10 cellular contexts compared by ENCODE assay signal in the genomic region with DNA sequence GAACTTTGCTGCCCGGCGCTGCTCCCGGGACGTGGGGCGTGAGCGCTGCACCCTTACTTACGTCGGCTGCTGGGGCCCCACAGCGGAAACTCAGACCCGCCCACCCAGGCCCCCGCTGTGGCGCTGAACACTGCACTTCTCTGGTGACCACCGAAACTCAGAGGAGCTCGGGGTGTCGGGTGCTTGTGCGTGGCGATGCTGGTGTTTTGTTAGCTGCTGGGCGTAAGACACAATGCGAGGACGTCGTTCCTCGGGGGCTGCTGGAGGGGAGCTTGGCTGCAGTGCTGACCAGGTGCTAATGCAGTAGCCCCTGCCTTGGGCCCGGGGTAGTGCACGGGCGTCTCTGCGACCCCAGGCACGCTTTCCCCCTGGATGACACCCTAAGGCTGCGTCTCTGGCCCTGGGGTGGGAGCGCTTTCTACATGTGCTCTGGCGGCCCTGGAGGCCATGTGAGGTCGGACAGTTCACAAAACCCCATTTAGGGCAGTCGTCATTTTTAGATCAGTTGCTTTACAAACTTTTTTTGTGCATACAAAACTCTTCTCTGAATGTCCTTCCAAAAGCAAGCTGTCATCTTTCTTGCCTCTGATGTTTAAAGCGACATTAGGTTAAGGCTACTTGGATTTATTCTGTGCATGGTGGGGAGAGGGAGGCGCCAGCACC. TPM values are rescaled to one million over a fixed set of nuclear protein-coding genes. Genes with fewer than 3 reads are reported as not detected.
DNase-seq lines count a peak whose midpoint lies in the region; ATAC-seq and TF ChIP-seq lines count a peak whose summit lies in the region.
"Had no signal": no experiment of that assay in that cellular context is flagged by ENCODE, and none has a peak within 500 bp of the region (broad histone marks: within the 10 kb centered on the region; RNA-seq: fewer than 3 reads in every experiment).

No MANE protein-coding gene starts in this region.

- H3K27ac ChIP-seq in BLaER1 treated with 17β-estradiol and CSF1 and Interleukin-3, amounts not matched to agents 10 nM and 100 nM: no peak overlapping the region
- H3K27ac ChIP-seq in angular gyrus (ENCODE audit: low read depth, low read length): peak overlapping the region; percentile 90
- H3K27ac ChIP-seq in sigmoid colon: peak overlapping the region; percentile 95 to 100 (median 98)

- no peak for TF ChIP-seq EP300 in sigmoid colon (IDR thresholded peaks at IDR 0.05)

- H4K20me1 ChIP-seq in BLaER1 treated with 17β-estradiol and CSF1 and Interleukin-3, amounts not matched to agents 10 nM and 100 nM: peaks cover 95 to 99% (median 99%) of the 10 kb centered on the region in 11 experiments

- no peak for ATAC-seq in GM21619 (IDR thresholded peaks at IDR 0.05; ENCODE audit: unreplicated experiment)
- ATAC-seq: naive thymus-derived CD4-positive, alpha-beta T cell had no signal

- WGBS in sigmoid colon, 2 donors: 89 to 90% methylated on average over 34 of the region's 34 CpGs

- H3K27me3 ChIP-seq in BLaER1 treated with 17β-estradiol and CSF1 and Interleukin-3, amounts not matched to agents 10 nM and 100 nM: no peaks in the 10 kb centered on the region
- no peaks in the 10 kb centered on the region for H3K27me3 ChIP-seq in sigmoid colon

- H3K4me1 ChIP-seq in BLaER1 treated with 17β-estradiol and CSF1 and Interleukin-3, amounts not matched to agents 10 nM and 100 nM: peaks cover 45 to 96% (median 80%) of the 10 kb centered on the region in 10 experiments
- peaks cover 0 to 75% (median 62%) of the 10 kb centered on the region in 4 donors for H3K4me1 ChIP-seq in sigmoid colon

- H3K9ac ChIP-seq in BLaER1 treated with 17β-estradiol and CSF1 and Interleukin-3, amounts not matched to agents 10 nM and 100 nM: peak overlapping the region in 5 of 11 experiments; percentile 6 to 38 (median 29); a peak in 5 of 22 replicates

- peak overlapping the region in 10 of 11 experiments; percentile 1 to 98 (median 52); a peak in 12 of 22 replicates for H3K4me2 ChIP-seq in BLaER1 treated with 17β-estradiol and CSF1 and Interleukin-3, amounts not matched to agents 10 nM and 100 nM

- TF ChIP-seq POLR2A in sigmoid colon (IDR thresholded peaks at IDR 0.05): no peak

- intact Hi-C loops in sigmoid colon (cut with DNase I): loop anchor here (10.0 kb wide), 1 partner anchor 1021 kb away; a partner anchor contains a TSS

- no peak for TF ChIP-seq CTCF in sigmoid colon (IDR thresholded peaks at IDR 0.05)

- H3K9me3 ChIP-seq in BLaER1 treated with 17β-estradiol and CSF1 and Interleukin-3, amounts not matched to agents 10 nM and 100 nM (replicated peaks in 1 of 11): no peaks in the 10 kb centered on the region
- H3K9me3 ChIP-seq in sigmoid colon: no peaks in the 10 kb centered on the region

- H3K4me3 ChIP-seq in BLaER1 treated with 17β-estradiol and CSF1 and Interleukin-3, amounts not matched to agents 10 nM and 100 nM: no peak overlapping the region
- H3K4me3 ChIP-seq in sigmoid colon: peak overlapping the region; percentile 41 to 64 (median 58)

- peak; percentile 55 for DNase-seq in islet precursor cell
- peak; percentile 66 for DNase-seq in sigmoid colon
- no peak for DNase-seq in NCI-H748 (lab: John Stamatoyannopoulos, UW; ENCODE audit: unreplicated experiment)
- no peak for DNase-seq in GM03348 (ENCODE audit: low spot score)
- DNase-seq in NCI-H345 (lab: John Stamatoyannopoulos, UW): no peak
- DNase-seq: NCI-H748 treated with DMSO at 0.1 percent for 48 hours had no signal

- peaks cover 51 to 71% (median 67%) of the 10 kb centered on the region in 11 experiments for H3K36me3 ChIP-seq in BLaER1 treated with 17β-estradiol and CSF1 and Interleukin-3, amounts not matched to agents 10 nM and 100 nM
- H3K36me3 ChIP-seq in sigmoid colon: peaks cover 6 to 25% (median 16%) of the 10 kb centered on the region in 4 donors

RNA-seq across cellular contexts. Expression of a gene that starts 5.7 kb away (rescaled TPM):
- 10 to 100 TPM; 22.1 to 57.6 (median 42.5) TPM for total RNA-seq in sigmoid colon
- polyA plus RNA-seq in sigmoid colon: 10 to 100 TPM; 34.8 to 43.0 (median 42.1) TPM

RNA-seq across cellular contexts. Expression of a gene that starts 19.8 kb away (rescaled TPM):
- total RNA-seq in sigmoid colon: under 1 TPM in 1 of 4 donors, not detected in 3; 0.28 TPM
- polyA plus RNA-seq in sigmoid colon: 10 to 100 TPM in 2 of 3 donors, 1 to 10 TPM in 1; 8.4 to 60.3 (median 10.2) TPM

RNA-seq across cellular contexts. Expression of a gene that starts 32.0 kb away (rescaled TPM):
- 10 to 100 TPM; 18.9 to 35.7 (median 26.2) TPM for total RNA-seq in sigmoid colon
- polyA plus RNA-seq in sigmoid colon: 10 to 100 TPM; 16.2 to 78.3 (median 22.9) TPM

RNA-seq across cellular contexts. Expression of a gene that starts 33.6 kb away (rescaled TPM):
- 10 to 100 TPM; 23.3 to 52.8 (median 41.6) TPM for total RNA-seq in sigmoid colon
- polyA plus RNA-seq in sigmoid colon: 10 to 100 TPM; 50.5 to 68.0 (median 66.6) TPM

Comparison
In these comparisons a context has a peak if more than half of its experiments do, and no peak if none do; other contexts are left out.
1. H3K27ac ChIP-seq: peak in angular gyrus (single experiment) and sigmoid colon (4 of 4); none in BLaER1 treated with 17β-estradiol and CSF1 and Interleukin-3, amounts not matched to agents 10 nM and 100 nM (0 of 11).
2. H3K4me3 ChIP-seq: peak in sigmoid colon (4 of 4); none in BLaER1 treated with 17β-estradiol and CSF1 and Interleukin-3, amounts not matched to agents 10 nM and 100 nM (0 of 10).
3. DNase-seq: peak in islet precursor cell (single experiment) and sigmoid colon (single experiment); none in NCI-H748 (single experiment), GM03348 (single experiment) and NCI-H345 (single experiment).